Comparison of ENCODE assay signal across 22 cellular contexts in the genomic region with DNA sequence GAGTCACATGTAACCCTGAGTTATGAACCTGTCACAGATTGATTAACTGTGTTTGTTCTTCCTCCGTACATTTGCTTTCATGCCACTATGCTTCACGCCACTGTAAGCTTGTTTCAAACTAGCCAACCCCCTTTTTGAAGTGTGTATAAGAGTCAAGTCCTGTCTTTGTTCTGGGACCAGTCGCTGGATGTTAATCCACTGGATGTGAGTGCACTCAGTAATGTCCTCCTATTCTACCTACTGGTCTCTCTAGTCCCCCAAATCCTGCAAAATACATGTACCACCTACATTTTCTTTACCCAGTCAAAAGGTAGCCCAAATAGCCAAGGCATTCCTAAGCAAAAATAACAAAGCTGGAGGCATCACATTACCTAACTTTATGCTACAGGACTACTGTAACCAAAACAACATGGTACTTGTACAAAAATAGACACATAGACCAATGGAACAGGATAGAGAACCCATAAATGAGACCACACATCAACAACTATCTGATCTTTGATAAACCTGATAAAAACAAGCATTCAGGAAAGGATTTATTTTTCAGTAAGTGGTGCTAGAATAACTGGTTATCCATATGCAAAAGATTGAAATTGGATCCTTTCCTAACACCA.
DNase-seq lines count a peak whose midpoint lies in the region; ATAC-seq, FAIRE-seq and TF ChIP-seq lines count a peak whose summit lies in the region.
"Had no signal": no experiment of that assay in that cellular context is flagged by ENCODE, and none has a peak within 500 bp of the region (broad histone marks: within the 10 kb centered on the region; RNA-seq: fewer than 3 reads in every experiment).

No MANE protein-coding gene starts in this region.

- DNase-seq in activated naive CD4-positive, alpha-beta T cell treated with Interleukin-2 at 50 U/mL for 16 hours: no peak
- DNase-seq in RPMI7951 (ENCODE audit: low read depth) (peak; percentile 0), erythroblast (lab: John Stamatoyannopoulos, UW) (peak; percentile 11 to 43), progenitor cell of endocrine pancreas (ENCODE audit: low spot score, unreplicated experiment) (no peak), tibial artery (no peak), GM12891 (ENCODE audit: insufficient read length, low spot score) (no peak)
- DNase-seq: amniotic stem cell; GF-D8; GM23248; MG63; NCI-H2081 treated with DMSO at 0.1 percent for 48 hours; NCI-H748 treated with DMSO at 0.1 percent for 48 hours; nucleus accumbens; stimulated activated CD4-positive, alpha-beta T cell treated with anti-CD3 and anti-CD28 coated beads, Interleukin-4, amount 100 ng/mL, for 24 hours; stimulated activated CD8-positive, alpha-beta memory T cell treated with anti-CD3 and anti-CD28 coated beads, Interleukin-4, amount 100 ng/mL, for 48 hours had no signal

- TF ChIP-seq POLR2A in erythroblast (IDR thresholded peaks at IDR 0.05; ENCODE audit: low read length) (no peak), GM12891 (IDR thresholded peaks at IDR 0.05; ENCODE audit: low read depth, low read length) (no peak)

- intact Hi-C loops in tibial artery (cut with DNase I; ENCODE audit: low total_unique reads): no loop called here

- no peak overlapping the region for H3K4me3 ChIP-seq in tibial artery
- H3K4me3 ChIP-seq: GM23248, MG63, suprapubic skin had no signal

- no peak overlapping the region for H3K4me3 Mint-ChIP-seq in activated naive CD4-positive, alpha-beta T cell treated with anti-CD3 and anti-CD28 coated beads, Interleukin-2, amount 50 U/mL, for 24 hours
- H3K4me3 Mint-ChIP-seq in progenitor cell of endocrine pancreas (ENCODE audit: low read depth): no peak overlapping the region
- H3K4me3 Mint-ChIP-seq: activated T-helper 17 cell treated with anti-CD3 and anti-CD28 coated beads, Interleukin-2, amount 50 U/mL, for 72 hours; CD4-positive, alpha-beta memory T cell; T-helper 1 cell treated with Interleukin-12 subunit alpha and Interleukin-12 subunit beta and Interleukin-4 antibody, amounts not matched to agents 30 μg/mL and 1 μg/mL, for 36 hours had no signal

- H3K4me1 Mint-ChIP-seq in activated naive CD4-positive, alpha-beta T cell treated with anti-CD3 and anti-CD28 coated beads, Interleukin-2, amount 50 U/mL, for 24 hours: no peaks in the 10 kb centered on the region
- no peaks in the 10 kb centered on the region for H3K4me1 Mint-ChIP-seq in progenitor cell of endocrine pancreas (ENCODE audit: low read depth)
- H3K4me1 Mint-ChIP-seq: activated T-helper 17 cell treated with anti-CD3 and anti-CD28 coated beads, Interleukin-2, amount 50 U/mL, for 72 hours; CD4-positive, alpha-beta memory T cell had no signal

- H3K9me3 ChIP-seq in tibial artery: peaks cover 7 to 17% (median 13%) of the 10 kb centered on the region in 3 donors

- ATAC-seq in GM19324 (IDR thresholded peaks at IDR 0.05; ENCODE audit: low FRiP score, unreplicated experiment): no peak
- ATAC-seq: activated T-helper 17 cell treated with anti-CD3 and anti-CD28 coated beads, Interleukin-2, amount 50 U/mL, for 72 hours had no signal

- H3K36me3 Mint-ChIP-seq in activated naive CD4-positive, alpha-beta T cell treated with anti-CD3 and anti-CD28 coated beads, Interleukin-2, amount 50 U/mL, for 24 hours: no peaks in the 10 kb centered on the region
- H3K36me3 Mint-ChIP-seq in progenitor cell of endocrine pancreas (ENCODE audit: insufficient read depth): peaks cover 9% of the 10 kb centered on the region
- H3K36me3 Mint-ChIP-seq: CD4-positive, alpha-beta memory T cell had no signal

- FAIRE-seq in GM12891 (lab: Jason Lieb, UNC): no peak
- FAIRE-seq: islet of Langerhans had no signal

- no peaks in the 10 kb centered on the region for H3K4me1 ChIP-seq in tibial artery
- H3K4me1 ChIP-seq: suprapubic skin had no signal

- no peaks in the 10 kb centered on the region for H3K27me3 ChIP-seq in tibial artery
- H3K27me3 ChIP-seq: MG63, suprapubic skin had no signal

- peak overlapping the region; percentile 68 for H3K27ac Mint-ChIP-seq in activated naive CD4-positive, alpha-beta T cell treated with anti-CD3 and anti-CD28 coated beads, Interleukin-2, amount 50 U/mL, for 24 hours
- peak overlapping the region; percentile 50 for H3K27ac Mint-ChIP-seq in progenitor cell of endocrine pancreas
- H3K27ac Mint-ChIP-seq: activated T-helper 17 cell treated with anti-CD3 and anti-CD28 coated beads, Interleukin-2, amount 50 U/mL, for 72 hours; CD4-positive, alpha-beta memory T cell; T-helper 1 cell treated with Interleukin-12 subunit alpha and Interleukin-12 subunit beta and Interleukin-4 antibody, amounts not matched to agents 30 μg/mL and 1 μg/mL, for 36 hours had no signal

- H3K27me3 Mint-ChIP-seq in activated naive CD4-positive, alpha-beta T cell treated with anti-CD3 and anti-CD28 coated beads, Interleukin-2, amount 50 U/mL, for 24 hours: no peaks in the 10 kb centered on the region
- no peaks in the 10 kb centered on the region for H3K27me3 Mint-ChIP-seq in progenitor cell of endocrine pancreas
- H3K27me3 Mint-ChIP-seq: activated T-helper 17 cell treated with anti-CD3 and anti-CD28 coated beads, Interleukin-2, amount 50 U/mL, for 72 hours; CD4-positive, alpha-beta memory T cell had no signal

- no peak overlapping the region for H3K27ac ChIP-seq in tibial artery
- H3K27ac ChIP-seq: GM23248, suprapubic skin had no signal

- H3K9me3 Mint-ChIP-seq in activated naive CD4-positive, alpha-beta T cell treated with anti-CD3 and anti-CD28 coated beads, Interleukin-2, amount 50 U/mL, for 24 hours: peaks cover 32% of the 10 kb centered on the region
- H3K9me3 Mint-ChIP-seq in progenitor cell of endocrine pancreas (ENCODE audit: low read depth): peaks cover 40% of the 10 kb centered on the region

- no peak for TF ChIP-seq CTCF in progenitor cell of endocrine pancreas (IDR thresholded peaks at IDR 0.05; ENCODE audit: unreplicated experiment)
- TF ChIP-seq CTCF in tibial artery (IDR thresholded peaks at IDR 0.05): no peak

- H3K36me3 ChIP-seq in tibial artery: no peaks in the 10 kb centered on the region
- H3K36me3 ChIP-seq: MG63, suprapubic skin had no signal

TF ChIP-seq in GM12891, 5 proteins besides CTCF, POLR2A, EP300 and RAD21:
- TF ChIP-seq PAX5 (IDR thresholded peaks at IDR 0.05; ENCODE audit: insufficient read depth, low read length, severe bottlenecking): no peak
- no peak for TF ChIP-seq SPI1 (IDR thresholded peaks at IDR 0.05; ENCODE audit: low read depth, low read length)
- TF ChIP-seq TAF1 (IDR thresholded peaks at IDR 0.05; ENCODE audit: low read depth, low read length): no peak
- no peak for TF ChIP-seq POLR2AphosphoS5 (IDR thresholded peaks at IDR 0.05; ENCODE audit: low read depth, low read length)
- no peak for TF ChIP-seq POU2F2 (IDR thresholded peaks at IDR 0.05; ENCODE audit: low read depth, low read length)

Comparison
In these comparisons a context has a peak if more than half of its experiments do, and no peak if none do; other contexts are left out.
1. DNase-seq: peak in RPMI7951 (single experiment) and erythroblast (2 of 2); none in activated naive CD4-positive, alpha-beta T cell treated with Interleukin-2 at 50 U/mL for 16 hours (single experiment), progenitor cell of endocrine pancreas (single experiment), tibial artery (0 of 2) and GM12891 (single experiment).